In genomic region chr17:3048727-3049471, GRCh38 we compare ENCODE assay signal across 8 cellular contexts. TPM values are rescaled to one million over a fixed set of nuclear protein-coding genes. Genes with fewer than 3 reads are reported as not detected.
DNase-seq lines count a peak whose midpoint lies in the region; FAIRE-seq and TF ChIP-seq lines count a peak whose summit lies in the region.

No MANE protein-coding gene starts in this region.

- H3K36me3 ChIP-seq in endothelial cell of umbilical vein (ENCODE audit: control insufficient read depth in 2 of 2, extremely low read depth in 1 of 2, insufficient read depth in 2 of 2, low read length in 2 of 2), result no peaks in the 10 kb centered on the region

- CTCF ChIA-PET in endothelial cell of umbilical vein (lab: Charles Lee), result interaction anchor here (0.5 to 2.3 kb wide), 23 partner anchors 9 to 861 kb away, joined by 3 to 76 read pairs (median 5); partner anchors contain the start of genes CTNS, SHPK and TAX1BP3

- peak overlapping the region; percentile 93 for H3K4me3 Mint-ChIP-seq in mesothelial cell of epicardium

- POLR2A ChIA-PET in endothelial cell of umbilical vein (lab: Charles Lee), result interaction anchor here (0.6 to 1.0 kb wide), 2 partner anchors 619 to 692 kb away, joined by 4 to 5 read pairs; no protein-coding TSS in a partner anchor

- peak overlapping the region; percentile 44 to 75 (median 72) for H3K4me3 ChIP-seq in endothelial cell of umbilical vein (replicated peaks in 1 of 3; ENCODE audit: insufficient read depth in 1 of 3, low read depth in 1 of 3, low read length in 3 of 3)

- H3K79me2 ChIP-seq in endothelial cell of umbilical vein (ENCODE audit: control insufficient read depth, insufficient read depth, low read length), result no peaks in the 10 kb centered on the region

- DNase-seq in CMK (ENCODE audit: low read depth) (peak; percentile 77), GM20000 (ENCODE audit: low spot score) (peak; percentile 78), HT1080 (ENCODE audit: low read depth) (peak; percentile 99), NOMO-1 treated with DMSO at 0.1 percent for 48 hours (lab: John Stamatoyannopoulos, UW; ENCODE audit: unreplicated experiment) (peak; percentile 99), endothelial cell of umbilical vein (ENCODE audit: low read depth, low spot score) (peak; percentile 99), mesothelial cell of epicardium (ENCODE audit: low spot score in 2 of 2, unreplicated experiment in 2 of 2) (peak; percentile 93 to 95)
- peak; percentile 84 for DNase-seq in activated CD8-positive, alpha-beta memory T cell treated with anti-CD3 and anti-CD28 coated beads, Interleukin-2, amount 50 U/mL, for 24 hours (ENCODE audit: extremely low read depth)
- peak; percentile 81 to 85 for DNase-seq in stimulated activated CD8-positive, alpha-beta memory T cell treated with anti-CD3 and anti-CD28 coated beads, Interleukin-15, amount 100 ng/mL, for 4 hours (ENCODE audit: low read depth in 2 of 2)

- H3K9me3 Mint-ChIP-seq in mesothelial cell of epicardium, result peaks cover 5% of the 10 kb centered on the region

- H3K9me3 ChIP-seq in endothelial cell of umbilical vein (replicated peaks; ENCODE audit: control insufficient read depth, insufficient read depth, low read length), result no peaks in the 10 kb centered on the region

- peak overlapping the region; percentile 89 for H3K4me2 ChIP-seq in endothelial cell of umbilical vein (ENCODE audit: insufficient read depth, low read length)

- peak overlapping the region; percentile 81 for H3K27ac Mint-ChIP-seq in mesothelial cell of epicardium

- peak overlapping the region; percentile 40 for H3K9ac ChIP-seq in endothelial cell of umbilical vein (replicated peaks; ENCODE audit: extremely low read depth, insufficient read depth, low read length)

- H3K27ac ChIP-seq in endothelial cell of umbilical vein (ENCODE audit: insufficient read depth, low read depth, low read length), result no peak overlapping the region

- H4K20me1 ChIP-seq in endothelial cell of umbilical vein (replicated peaks; ENCODE audit: control insufficient read depth, extremely low read depth, insufficient read depth, low read length), result no peaks in the 10 kb centered on the region

- TF ChIP-seq CTCF in GM20000 (IDR thresholded peaks at IDR 0.05; ENCODE audit: extremely low read depth, missing control alignments), result peak; percentile 13
- peak; percentile 74 to 86 for TF ChIP-seq CTCF in endothelial cell of umbilical vein (IDR thresholded peaks at IDR 0.05; ENCODE audit: extremely low read depth in 1 of 2, insufficient read depth in 1 of 2, low read depth in 1 of 2, low read length in 2 of 2)
- no peak for TF ChIP-seq CTCF in mesothelial cell of epicardium (IDR thresholded peaks at IDR 0.05; ENCODE audit: unreplicated experiment)

- no peaks in the 10 kb centered on the region for H3K27me3 ChIP-seq in endothelial cell of umbilical vein (ENCODE audit: control insufficient read depth in 2 of 2, insufficient read depth in 2 of 2, low read length in 2 of 2)

- peak; percentile 98 for FAIRE-seq in endothelial cell of umbilical vein (lab: Jason Lieb, UNC)

- BruUV-seq in endothelial cell of umbilical vein (replicated peaks; lab: Mats Ljungman, UMichigan), result TSS peak; percentile 45

- intact Hi-C loops in endothelial cell of umbilical vein (cut with micrococcal nuclease), result loop anchor here (5.0 to 10.0 kb wide), 2 partner anchors 688 to 776 kb away; no protein-coding TSS in a partner anchor

- peak; percentile 70 for TF ChIP-seq POLR2A in endothelial cell of umbilical vein (IDR thresholded peaks at IDR 0.05; ENCODE audit: low read depth, low read length)

- no peaks in the 10 kb centered on the region for H3K4me1 ChIP-seq in endothelial cell of umbilical vein (ENCODE audit: control insufficient read depth, extremely low read depth, insufficient read depth, low read length)

- H3K36me3 Mint-ChIP-seq in mesothelial cell of epicardium, result no peaks in the 10 kb centered on the region

- dilution Hi-C loops in endothelial cell of umbilical vein (cut with MboI; ENCODE audit: extremely low pct_ligation_motif_present, low sequenced_read_pairs), result no loop called here

- H3K4me1 Mint-ChIP-seq in mesothelial cell of epicardium, result no peaks in the 10 kb centered on the region

- no peaks in the 10 kb centered on the region for H3K9me1 ChIP-seq in endothelial cell of umbilical vein (replicated peaks; ENCODE audit: control insufficient read depth, extremely low read depth, insufficient read depth, low read length)

- H2AFZ ChIP-seq in endothelial cell of umbilical vein (ENCODE audit: low read depth, low read length), result peak overlapping the region; percentile 95

- peaks cover 2% of the 10 kb centered on the region for H3K27me3 Mint-ChIP-seq in mesothelial cell of epicardium (ENCODE audit: low read depth)

TF ChIP-seq in endothelial cell of umbilical vein, 7 proteins besides CTCF, POLR2A, EP300 and RAD21:
- TF ChIP-seq POLR2AphosphoS5 (IDR thresholded peaks at IDR 0.05; ENCODE audit: insufficient read depth, low read depth, low read length) (peak; percentile 69), MYC (IDR thresholded peaks at IDR 0.05; ENCODE audit: low read depth, low read length) (no peak), FOS (IDR thresholded peaks at IDR 0.05; ENCODE audit: borderline replicate concordance, insufficient read depth, low read length) (no peak), JUN (IDR thresholded peaks at IDR 0.05; ENCODE audit: borderline replicate concordance, insufficient read depth, insufficient read length, low read depth) (no peak), EZH2 (IDR thresholded peaks at IDR 0.05; ENCODE audit: borderline replicate concordance, low read depth, low read length, severe bottlenecking) (no peak), GATA2 (IDR thresholded peaks at IDR 0.05; ENCODE audit: insufficient read depth, insufficient read length, low read depth, low read length) (no peak)

RNA-seq across cellular contexts. Expression of gene OR1D5, which starts 14.5 kb away (rescaled TPM):
- total RNA-seq in HT1080 (2014; rRNA removed; shearing (Covaris generic)), result not detected in 2 replicates
- not detected in 2 replicates for polyA plus RNA-seq in HT1080 (2015; cell fraction: cytosol; rRNA removed)
- not detected in 2 replicates for polyA plus RNA-seq in HT1080 (2015; cell fraction: nucleus; rRNA removed)
- not detected in 2 replicates for total RNA-seq in endothelial cell of umbilical vein
- polyA plus RNA-seq in endothelial cell of umbilical vein, result not detected in 2 replicates
- not detected in 2 replicates for polyA plus RNA-seq in endothelial cell of umbilical vein (2011; cell fraction: cytosol; rRNA removed)
- polyA plus RNA-seq in endothelial cell of umbilical vein (2011; cell fraction: nucleus; rRNA removed), result not detected in 2 replicates
- not detected in 2 replicates for polyA plus RNA-seq in endothelial cell of umbilical vein (2012)
- not detected in 2 replicates for polyA minus RNA-seq in endothelial cell of umbilical vein
- polyA minus RNA-seq in endothelial cell of umbilical vein (2011; cell fraction: cytosol; rRNA and poly(A)+ RNA removed), result not detected
- not detected in 2 replicates for polyA minus RNA-seq in endothelial cell of umbilical vein (2011; cell fraction: nucleus; rRNA and poly(A)+ RNA removed)
- not detected in 3 replicates for total RNA-seq in mesothelial cell of epicardium

RNA-seq across cellular contexts. Expression of gene OR1D2, which starts 55.3 kb away (rescaled TPM):
- total RNA-seq in HT1080 (2014; rRNA removed; shearing (Covaris generic)), result not detected in 2 replicates
- not detected in 2 replicates for polyA plus RNA-seq in HT1080 (2015; cell fraction: cytosol; rRNA removed)
- polyA plus RNA-seq in HT1080 (2015; cell fraction: nucleus; rRNA removed), result not detected in 2 replicates
- total RNA-seq in endothelial cell of umbilical vein, result not detected in 2 replicates
- not detected in 2 replicates for polyA plus RNA-seq in endothelial cell of umbilical vein
- not detected in 2 replicates for polyA plus RNA-seq in endothelial cell of umbilical vein (2011; cell fraction: cytosol; rRNA removed)
- not detected in 2 replicates for polyA plus RNA-seq in endothelial cell of umbilical vein (2011; cell fraction: nucleus; rRNA removed)
- polyA plus RNA-seq in endothelial cell of umbilical vein (2012), result not detected in 2 replicates
- polyA minus RNA-seq in endothelial cell of umbilical vein, result not detected in 2 replicates
- polyA minus RNA-seq in endothelial cell of umbilical vein (2011; cell fraction: cytosol; rRNA and poly(A)+ RNA removed), result not detected
- not detected in 2 replicates for polyA minus RNA-seq in endothelial cell of umbilical vein (2011; cell fraction: nucleus; rRNA and poly(A)+ RNA removed)
- total RNA-seq in mesothelial cell of epicardium, result not detected in 3 replicates
